Comparison of ENCODE assay signal across 16 cellular contexts in the genomic region with DNA sequence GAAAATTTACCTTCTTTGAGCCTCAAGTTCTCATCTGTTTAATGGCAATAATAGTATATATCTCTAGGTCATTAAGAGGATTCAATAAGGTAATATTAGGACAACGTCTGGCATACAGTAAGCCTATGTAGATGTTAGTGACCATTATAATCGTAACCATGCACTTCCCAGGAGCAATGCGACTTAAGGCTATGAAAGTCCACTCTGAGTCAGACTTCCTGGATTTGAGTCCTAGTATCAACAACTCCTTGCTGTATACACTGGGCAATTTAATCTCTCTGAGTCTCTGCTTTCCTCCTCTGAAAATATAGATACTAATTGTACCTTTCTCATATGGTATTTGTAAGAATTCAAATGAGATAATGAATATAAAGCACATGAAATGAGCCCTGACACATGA.
"Had no signal": no experiment of that assay in that cellular context is flagged by ENCODE, and none has a peak within 500 bp of the region (broad histone marks: within the 10 kb centered on the region; RNA-seq: fewer than 3 reads in every experiment).

No MANE protein-coding gene starts in this region.

- H3K27ac ChIP-seq: psoas muscle, thoracic aorta, WERI-Rb-1 had no signal

- H3K4me1 ChIP-seq: psoas muscle had no signal

- H3K36me3 ChIP-seq: thoracic aorta, WERI-Rb-1 had no signal

- H3K9me3 ChIP-seq: psoas muscle, SK-N-SH, thoracic aorta had no signal

- H3K9ac ChIP-seq: SK-N-SH had no signal

- H3K4me3 ChIP-seq: lung, psoas muscle, thoracic aorta had no signal

- ATAC-seq: activated CD4-positive, alpha-beta T cell treated with anti-CD3 and anti-CD28 coated beads for 36 hours; activated CD8-positive, alpha-beta T cell treated with anti-CD3 and anti-CD28 coated beads for 36 hours; left colon; natural killer cell; psoas muscle; stimulated activated naive CD8-positive, alpha-beta T cell treated with anti-CD3 and anti-CD28 coated beads, Interleukin-15, amount 100 ng/mL, for 72 hours had no signal

- DNase-seq: activated CD4-positive, alpha-beta T cell treated with anti-CD3 and anti-CD28 coated beads for 36 hours; activated CD8-positive, alpha-beta memory T cell treated with anti-CD3 and anti-CD28 coated beads, Interleukin-2, amount 50 U/mL, for 48 hours; activated CD8-positive, alpha-beta T cell treated with anti-CD3 and anti-CD28 coated beads for 36 hours; activated naive CD4-positive, alpha-beta T cell treated with anti-CD3 and anti-CD28 coated beads for 36 hours; effector CD4-positive, alpha-beta T cell; left colon; natural killer cell; nucleus accumbens; psoas muscle; SK-N-SH; stimulated activated CD4-positive, alpha-beta T cell treated with anti-CD3 and anti-CD28 coated beads, Interleukin-4, amount 100 ng/mL, for 24 hours; stimulated activated naive CD8-positive, alpha-beta T cell treated with anti-CD3 and anti-CD28 coated beads, Interleukin-15, amount 100 ng/mL, for 72 hours; T-helper 1 cell; WERI-Rb-1 had no signal

- H3K4me2 ChIP-seq: SK-N-SH had no signal
